ENCODE assay signal across 1 cellular context in genomic region chr6:53710788-53711187, GRCh38.
TF ChIP-seq lines count a peak whose summit lies in the region.

No MANE protein-coding gene starts in this region.

TF ChIP-seq in HepG2, 621 proteins besides CTCF, POLR2A, EP300 and RAD21:
- TF ChIP-seq CCDC6 (CRISPR knock-in tag; IDR thresholded peaks at IDR 0.05): no peak
- TF ChIP-seq TP53 (CRISPR knock-in tag; conservative IDR thresholded peaks at IDR 0.05): no peak
- TF ChIP-seq ZBTB2 (CRISPR knock-in tag; IDR thresholded peaks at IDR 0.05; ENCODE audit: low read depth): no peak
- no peak for TF ChIP-seq XBP1 (CRISPR knock-in tag; IDR thresholded peaks at IDR 0.05)
- no peak for TF ChIP-seq ZNF260 (CRISPR knock-in tag; IDR thresholded peaks at IDR 0.05; ENCODE audit: borderline replicate concordance, low read depth)
- no peak for TF ChIP-seq ZNF230 (CRISPR knock-in tag; IDR thresholded peaks at IDR 0.05)
- TF ChIP-seq ZFP91 (CRISPR knock-in tag; IDR thresholded peaks at IDR 0.05; ENCODE audit: borderline replicate concordance): no peak
- TF ChIP-seq RBFOX2 (IDR thresholded peaks at IDR 0.05; ENCODE audit: low read depth, low read length): no peak
- TF ChIP-seq PLSCR1 (CRISPR knock-in tag; IDR thresholded peaks at IDR 0.05; ENCODE audit: borderline replicate concordance): no peak
- no peak for TF ChIP-seq ZNF264 (CRISPR knock-in tag; IDR thresholded peaks at IDR 0.05)
- no peak for TF ChIP-seq ZNF740 (CRISPR knock-in tag; IDR thresholded peaks at IDR 0.05)
- TF ChIP-seq ZNF280B (CRISPR knock-in tag; IDR thresholded peaks at IDR 0.05; ENCODE audit: borderline replicate concordance): no peak
- TF ChIP-seq E2F5 (CRISPR knock-in tag; conservative IDR thresholded peaks at IDR 0.05): no peak
- no peak for TF ChIP-seq HOXD1 (CRISPR knock-in tag; IDR thresholded peaks at IDR 0.05)
- no peak for TF ChIP-seq ZFY (CRISPR knock-in tag; IDR thresholded peaks at IDR 0.05)
- TF ChIP-seq ZNF382 (CRISPR knock-in tag; IDR thresholded peaks at IDR 0.05; ENCODE audit: borderline replicate concordance): no peak
- TF ChIP-seq TRIM24 (CRISPR knock-in tag; IDR thresholded peaks at IDR 0.05): no peak
- TF ChIP-seq ZNF7 (CRISPR knock-in tag; IDR thresholded peaks at IDR 0.05): no peak
- no peak for TF ChIP-seq SP5 (CRISPR knock-in tag; IDR thresholded peaks at IDR 0.05; ENCODE audit: borderline replicate concordance, low read depth)
- TF ChIP-seq ZEB1 (IDR thresholded peaks at IDR 0.05; ENCODE audit: insufficient replicate concordance, low read depth): no peak
